Comparison of ENCODE assay signal across 26 cellular contexts in genomic region chr12:32847287-32847686, GRCh38. TPM values are rescaled to one million over a fixed set of nuclear protein-coding genes. Genes with fewer than 3 reads are reported as not detected.
"Had no signal": no experiment of that assay in that cellular context is flagged by ENCODE, and none has a peak within 500 bp of the region (broad histone marks: within the 10 kb centered on the region; RNA-seq: fewer than 3 reads in every experiment).

No MANE protein-coding gene starts in this region.

- H3K4me1 ChIP-seq: esophagus muscularis mucosa, foreskin keratinocyte, gastrocnemius medialis had no signal

- H3K9me3 ChIP-seq: esophagus muscularis mucosa, gastrocnemius medialis, heart left ventricle had no signal

- H3K36me3 ChIP-seq: brain microvascular endothelial cell, gastrocnemius medialis had no signal

- DNase-seq: activated CD4-positive, alpha-beta memory T cell treated with anti-CD3 and anti-CD28 coated beads, Interleukin-2, amount 10 ng/mL, durations not matched to agents 7 days and 5 days; activated CD4-positive, alpha-beta T cell treated with anti-CD3 and anti-CD28 coated beads for 1 hour; activated CD4-positive, alpha-beta T cell treated with anti-CD3 and anti-CD28 coated beads for 4 hours; activated CD4-positive, alpha-beta T cell treated with anti-CD3 and anti-CD28 coated beads, Interleukin-2, amount 10 ng/mL, durations not matched to agents 7 days and 5 days; activated CD4-positive, alpha-beta T cell treated with anti-CD3 and anti-CD28 coated beads, Interleukin-2, amount 50 U/mL, for 4 hours; activated CD8-positive, alpha-beta memory T cell treated with anti-CD3 and anti-CD28 coated beads, Interleukin-2, amount 50 U/mL, for 48 hours; activated gamma-delta T cell; activated naive CD4-positive, alpha-beta T cell; activated naive CD4-positive, alpha-beta T cell treated with anti-CD3 and anti-CD28 coated beads, Interleukin-2, amount 10 ng/mL, durations not matched to agents 7 days and 5 days; activated naive CD8-positive, alpha-beta T cell treated with anti-CD3 and anti-CD28 coated beads, Interleukin-2, amount 10 ng/mL, durations not matched to agents 7 days and 5 days; activated T-cell treated with anti-CD3 and anti-CD28 coated beads for 4 hours; activated T-cell treated with anti-CD3 and anti-CD28 coated beads, Interleukin-2, amount 50 U/mL, for 24 hours; activated T-cell treated with anti-CD3 and anti-CD28 coated beads, Interleukin-2, amount 50 U/mL, for 72 hours; brain microvascular endothelial cell; effector CD4-positive, alpha-beta T cell; effector memory CD8-positive, alpha-beta T cell; erythroblast; foreskin keratinocyte; gastrocnemius medialis; glutamatergic neuron; heart left ventricle; T-helper 2 cell had no signal

- H3K27ac ChIP-seq: brain microvascular endothelial cell, coronary artery, esophagus muscularis mucosa, foreskin keratinocyte, gastrocnemius medialis, VCaP had no signal

- H3K4me3 ChIP-seq: coronary artery, esophagus muscularis mucosa, gastrocnemius medialis, heart left ventricle had no signal

RNA-seq across cellular contexts. Expression of gene PKP2, which starts 49.3 kb away (rescaled TPM):
- total RNA-seq: activated CD4-positive, alpha-beta memory T cell treated with anti-CD3 and anti-CD28 coated beads, Interleukin-2, amount 10 ng/mL, durations not matched to agents 7 days and 5 days; activated CD4-positive, alpha-beta T cell treated with anti-CD3 and anti-CD28 coated beads, Interleukin-2, amount 10 ng/mL, durations not matched to agents 7 days and 5 days; T-helper 1 cell treated with Interleukin-12 subunit alpha and Interleukin-12 subunit beta and Interleukin-4 antibody, amounts not matched to agents 30 ng/mL and 1 ng/mL, for 36 hours had no signal
